In the genomic region with DNA sequence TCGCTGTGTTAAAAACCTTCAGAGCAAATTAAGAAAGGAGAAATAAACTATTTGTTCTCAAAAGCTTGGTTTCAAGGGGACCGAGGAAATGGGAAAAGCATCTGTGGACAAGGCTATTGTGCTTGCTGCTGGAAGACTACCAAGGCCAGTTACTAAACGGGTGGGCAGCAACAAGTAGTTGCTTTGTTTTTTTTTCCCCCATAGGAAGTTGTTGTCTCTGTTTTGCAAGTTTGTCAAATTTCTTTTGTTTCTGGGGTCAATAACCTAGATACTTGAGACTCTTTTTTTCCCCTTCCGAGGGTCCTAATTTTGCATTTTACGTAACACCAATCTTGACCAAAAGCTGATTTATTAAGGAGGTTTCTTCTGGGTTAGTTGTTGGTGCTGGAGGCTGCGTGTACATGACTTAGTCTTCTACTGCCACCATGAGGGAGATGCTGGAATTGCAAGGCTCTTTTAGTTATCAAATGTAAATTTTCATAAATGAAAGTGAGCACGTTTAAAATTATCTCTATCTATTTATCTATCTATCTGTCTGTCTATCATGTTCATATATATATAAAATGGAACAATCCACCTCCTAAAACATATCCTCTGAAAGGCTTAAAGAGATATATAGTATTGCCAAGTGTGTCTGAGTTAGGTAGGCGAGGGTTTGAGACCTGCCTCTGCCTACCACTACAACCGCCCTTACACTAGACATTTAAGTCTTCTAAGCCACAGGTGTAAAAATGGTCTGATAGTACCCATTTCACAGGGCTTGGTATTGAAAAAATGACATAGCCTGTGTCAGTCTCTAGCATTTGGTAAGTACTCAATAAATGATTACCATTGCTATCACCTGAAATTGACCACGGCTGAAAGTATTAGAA, we compare ENCODE assay signal across 8 cellular contexts.
DNase-seq lines count a peak whose midpoint lies in the region; ATAC-seq, FAIRE-seq and TF ChIP-seq lines count a peak whose summit lies in the region.

No MANE protein-coding gene starts in this region.

- H3K36me3 Mint-ChIP-seq in activated CD4-positive, alpha-beta T cell treated with anti-CD3 and anti-CD28 coated beads for 36 hours (ENCODE audit: low read depth), result no peaks in the 10 kb centered on the region
- no peaks in the 10 kb centered on the region for H3K36me3 Mint-ChIP-seq in memory B cell

- DNase-seq in AG09319 (ENCODE audit: extremely low read depth, low read depth), result peak; percentile 44
- DNase-seq in H54 (ENCODE audit: insufficient read length, low spot score), result no peak
- peak; percentile 54 for DNase-seq in NCI-H460 (ENCODE audit: extremely low read depth, low read depth)
- DNase-seq in activated CD4-positive, alpha-beta T cell treated with anti-CD3 and anti-CD28 coated beads for 36 hours, result peak; percentile 82
- DNase-seq in dermis blood vessel endothelial cell, result peak; percentile 86
- peak; percentile 74 to 82 for DNase-seq in memory B cell (ENCODE audit: low spot score in 2 of 2)
- peak; percentile 21 to 43 for DNase-seq in stimulated activated CD8-positive, alpha-beta memory T cell treated with anti-CD3 and anti-CD28 coated beads, Interleukin-2, amount 100 ng/mL, for 1 hour (ENCODE audit: low read depth in 2 of 2)

- H3K4me3 Mint-ChIP-seq in activated CD4-positive, alpha-beta T cell treated with anti-CD3 and anti-CD28 coated beads for 36 hours, result no peak overlapping the region
- H3K4me3 Mint-ChIP-seq in memory B cell, result peak overlapping the region; percentile 50

- no peak for TF ChIP-seq POLR2A in H54 (IDR thresholded peaks at IDR 0.05; ENCODE audit: low read depth, low read length)

- H3K27ac Mint-ChIP-seq in activated CD4-positive, alpha-beta T cell treated with anti-CD3 and anti-CD28 coated beads for 36 hours, result no peak overlapping the region
- peak overlapping the region; percentile 36 for H3K27ac Mint-ChIP-seq in memory B cell

- FAIRE-seq in H54 (lab: Jason Lieb, UNC), result peak; percentile 75

- H3K27me3 Mint-ChIP-seq in activated CD4-positive, alpha-beta T cell treated with anti-CD3 and anti-CD28 coated beads for 36 hours, result peaks cover 21% of the 10 kb centered on the region
- peaks cover 4% of the 10 kb centered on the region for H3K27me3 Mint-ChIP-seq in memory B cell

- H3K9me3 Mint-ChIP-seq in activated CD4-positive, alpha-beta T cell treated with anti-CD3 and anti-CD28 coated beads for 36 hours (ENCODE audit: low read depth), result no peaks in the 10 kb centered on the region
- peaks cover 1% of the 10 kb centered on the region for H3K9me3 Mint-ChIP-seq in memory B cell

- TF ChIP-seq CTCF in AG09319 (IDR thresholded peaks at IDR 0.05; ENCODE audit: low read depth, low read length), result peak; percentile 95

- intact Hi-C loops in activated CD4-positive, alpha-beta T cell treated with anti-CD3 and anti-CD28 coated beads for 36 hours (cut with DNase I, micrococcal nuclease), result loop anchor here (1.0 to 10.0 kb wide), 7 partner anchors 42 to 760 kb away; no protein-coding TSS in a partner anchor

- peaks cover 11% of the 10 kb centered on the region for H3K4me1 Mint-ChIP-seq in activated CD4-positive, alpha-beta T cell treated with anti-CD3 and anti-CD28 coated beads for 36 hours
- peaks cover 44% of the 10 kb centered on the region for H3K4me1 Mint-ChIP-seq in memory B cell

- POLR2A ChIA-PET in activated CD4-positive, alpha-beta T cell treated with anti-CD3 and anti-CD28 coated beads for 36 hours (lab: Charles Lee), result interaction anchor here (0.6 to 0.7 kb wide), 2 partner anchors 48 to 234 kb away, joined by 4 to 5 read pairs; no protein-coding TSS in a partner anchor

- ATAC-seq in activated CD4-positive, alpha-beta T cell treated with anti-CD3 and anti-CD28 coated beads for 36 hours, result no peak
- peak; percentile 46 for ATAC-seq in memory B cell (ENCODE audit: low read depth)
- ATAC-seq in HG03139 (IDR thresholded peaks at IDR 0.05; ENCODE audit: unreplicated experiment), result no peak

- CTCF ChIA-PET in activated CD4-positive, alpha-beta T cell treated with anti-CD3 and anti-CD28 coated beads for 36 hours (lab: Charles Lee), result interaction anchor here (0.6 to 4.6 kb wide), 30 partner anchors 8 to 474 kb away, joined by 3 to 69 read pairs (median 4); no protein-coding TSS in a partner anchor
